In genomic region chr2:52537588-52537987, GRCh38 we compare ENCODE assay signal across 16 cellular contexts.
"Had no signal": no experiment of that assay in that cellular context is flagged by ENCODE, and none has a peak within 500 bp of the region (broad histone marks: within the 10 kb centered on the region; RNA-seq: fewer than 3 reads in every experiment).

No MANE protein-coding gene starts in this region.

- H3K4me3 Mint-ChIP-seq: IgD-negative memory B cell had no signal

- H3K27ac ChIP-seq: RWPE1 had no signal

- H3K27me3 Mint-ChIP-seq: IgD-negative memory B cell had no signal

- ATAC-seq: Panc1, SK-N-SH treated with all-trans-retinoic acid at 6 μM for 48 hours had no signal

- H3K4me1 Mint-ChIP-seq: IgD-negative memory B cell had no signal

- H3K36me3 Mint-ChIP-seq: IgD-negative memory B cell had no signal

- DNase-seq: KBM-7, MV-4-11, NCI-H1048, NCI-H1105, NCI-H1436 treated with DMSO at 0.1 percent for 48 hours, NCI-H1694, NCI-H187 treated with DMSO at 0.1 percent for 48 hours, NCI-H2029 treated with DMSO at 0.1 percent for 48 hours, NCI-H2227 treated with DMSO at 0.1 percent for 48 hours, NCI-H524, NCI-H526 treated with DMSO at 0.1 percent for 48 hours, NCI-H748 treated with DMSO at 0.1 percent for 48 hours had no signal

- H3K27ac Mint-ChIP-seq: IgD-negative memory B cell had no signal
